In genomic region chr20:11912013-11912663, GRCh38 we compare ENCODE assay signal across 1 cellular context.
TF ChIP-seq lines count a peak whose summit lies in the region.

No MANE protein-coding gene starts in this region.

TF ChIP-seq in WTC11, 78 proteins besides CTCF, POLR2A, EP300 and RAD21 (continued from another document):
- TF ChIP-seq ELF4 (CRISPR knock-in tag; IDR thresholded peaks at IDR 0.05; ENCODE audit: low read depth) (no peak), IRF2 (CRISPR knock-in tag; IDR thresholded peaks at IDR 0.05; ENCODE audit: borderline replicate concordance, low read depth) (no peak), IRF1 (CRISPR knock-in tag; IDR thresholded peaks at IDR 0.05) (no peak), ERG (CRISPR knock-in tag; IDR thresholded peaks at IDR 0.05) (no peak), ZBTB21 (CRISPR knock-in tag; IDR thresholded peaks at IDR 0.05; ENCODE audit: borderline replicate concordance) (no peak), ZNF423 (CRISPR knock-in tag; IDR thresholded peaks at IDR 0.05) (no peak), NR1H2 (CRISPR knock-in tag; IDR thresholded peaks at IDR 0.05) (no peak), E2F1 (CRISPR knock-in tag; IDR thresholded peaks at IDR 0.05) (no peak)
TF ChIP-seq in WTC11: peak in this region for 0.
